Comparison of ENCODE assay signal across 1 cellular context in genomic region chr10:88991900-88992237, GRCh38.
TF ChIP-seq lines count a peak whose summit lies in the region.

No MANE protein-coding gene starts in this region.

TF ChIP-seq in HEK293, 187 proteins besides CTCF, POLR2A, EP300 and RAD21 (continued from another document and continues in another):
- TF ChIP-seq ZNF626 (tag by site-specific recombination; IDR thresholded peaks at IDR 0.05) (0 out of 2 replicates have a peak, but pooled peaks have one; percentile 3), ZNF555 (tag by site-specific recombination; conservative IDR thresholded peaks at IDR 0.05) (no peak), ZNF664 (tag by site-specific recombination; IDR thresholded peaks at IDR 0.05) (peak; percentile 59), BCL6B (tag by site-specific recombination; IDR thresholded peaks at IDR 0.05) (no peak), ZNF670 (tag by site-specific recombination; IDR thresholded peaks at IDR 0.05; ENCODE audit: low read depth) (no peak), ZNF596 (tag by site-specific recombination; IDR thresholded peaks at IDR 0.05) (no peak), ZNF768 (tag by site-specific recombination; IDR thresholded peaks at IDR 0.05) (peak; percentile 100), SCRT2 (tag by site-specific recombination; IDR thresholded peaks at IDR 0.05) (no peak), ZNF350 (tag by site-specific recombination; IDR thresholded peaks at IDR 0.05) (no peak), ZNF155 (tag by site-specific recombination; IDR thresholded peaks at IDR 0.05) (no peak), ZNF707 (tag by site-specific recombination; IDR thresholded peaks at IDR 0.05) (no peak), ZNF571 (tag by site-specific recombination; IDR thresholded peaks at IDR 0.05) (no peak), ZNF580 (tag by site-specific recombination; IDR thresholded peaks at IDR 0.05) (peak; percentile 93), ZNF223 (tag by site-specific recombination; IDR thresholded peaks at IDR 0.05) (no peak), ZNF24 (tag by site-specific recombination; IDR thresholded peaks at IDR 0.05) (no peak), ZNF292 (tag by site-specific recombination; IDR thresholded peaks at IDR 0.05; ENCODE audit: borderline replicate concordance, low read depth) (no peak), PRDM1 (tag by site-specific recombination; IDR thresholded peaks at IDR 0.05) (no peak), ZBTB17 (tag by site-specific recombination; IDR thresholded peaks at IDR 0.05) (peak; percentile 61; the same call in 1 of the 2 replicates), ZNF239 (tag by site-specific recombination; IDR thresholded peaks at IDR 0.05) (no peak), ZBTB8A (tag by site-specific recombination; IDR thresholded peaks at IDR 0.05) (no peak), ZNF529 (tag by site-specific recombination; IDR thresholded peaks at IDR 0.05; ENCODE audit: insufficient replicate concordance) (no peak), ZIC2 (tag by site-specific recombination; IDR thresholded peaks at IDR 0.05) (no peak), HOXA7 (CRISPR knock-in tag; IDR thresholded peaks at IDR 0.05; ENCODE audit: borderline replicate concordance) (no peak), KLF10 (tag by site-specific recombination; IDR thresholded peaks at IDR 0.05) (no peak), KLF8 (tag by site-specific recombination; IDR thresholded peaks at IDR 0.05) (no peak), ZBTB48 (tag by site-specific recombination; IDR thresholded peaks at IDR 0.05) (no peak), INSM2 (tag by site-specific recombination; IDR thresholded peaks at IDR 0.05) (no peak), AEBP2 (tag by site-specific recombination; IDR thresholded peaks at IDR 0.05; ENCODE audit: borderline replicate concordance) (no peak), ZFP3 (tag by site-specific recombination; IDR thresholded peaks at IDR 0.05; ENCODE audit: low read depth) (peak; percentile 4; the same call in 1 of the 2 replicates), BCL11B (tag by site-specific recombination; IDR thresholded peaks at IDR 0.05; ENCODE audit: low read depth) (no peak), ZNF623 (tag by site-specific recombination; IDR thresholded peaks at IDR 0.05) (no peak), ZNF747 (tag by site-specific recombination; IDR thresholded peaks at IDR 0.05) (no peak), GFI1B (tag by site-specific recombination; IDR thresholded peaks at IDR 0.05) (no peak), ZNF114 (tag by site-specific recombination; IDR thresholded peaks at IDR 0.05) (no peak), MZF1 (tag by site-specific recombination; IDR thresholded peaks at IDR 0.05; ENCODE audit: borderline replicate concordance) (peak; percentile 93), ZSCAN16 (tag by site-specific recombination; IDR thresholded peaks at IDR 0.05) (0 out of 2 replicates have a peak, but pooled peaks have one; percentile 43), ZNF335 (tag by site-specific recombination; conservative IDR thresholded peaks at IDR 0.05) (no peak), ZNF585B (tag by site-specific recombination; IDR thresholded peaks at IDR 0.05) (no peak), ZNF548 (tag by site-specific recombination; IDR thresholded peaks at IDR 0.05) (no peak), ZNF510 (tag by site-specific recombination; IDR thresholded peaks at IDR 0.05; ENCODE audit: insufficient replicate concordance) (no peak), ZNF274 (IDR thresholded peaks at IDR 0.05; ENCODE audit: low read length) (no peak), ZNF274 (tag by site-specific recombination; IDR thresholded peaks at IDR 0.05; ENCODE audit: borderline replicate concordance) (no peak), YY1 (tag by site-specific recombination; IDR thresholded peaks at IDR 0.05) (peak; percentile 47; the same call in 1 of the 2 replicates), TRIM28 (IDR thresholded peaks at IDR 0.05; ENCODE audit: borderline replicate concordance, low read length) (peak; percentile 41; the same call in 1 of the 2 replicates), KLF17 (tag by site-specific recombination; IDR thresholded peaks at IDR 0.05) (no peak), SETDB1 (IDR thresholded peaks at IDR 0.05; ENCODE audit: insufficient read length, low read length) (no peak), SP2 (tag by site-specific recombination; IDR thresholded peaks at IDR 0.05) (no peak), ZNF843 (tag by site-specific recombination; IDR thresholded peaks at IDR 0.05) (0 out of 2 replicates have a peak, but pooled peaks have one; percentile 36)
- TF ChIP-seq, protein P1, sequence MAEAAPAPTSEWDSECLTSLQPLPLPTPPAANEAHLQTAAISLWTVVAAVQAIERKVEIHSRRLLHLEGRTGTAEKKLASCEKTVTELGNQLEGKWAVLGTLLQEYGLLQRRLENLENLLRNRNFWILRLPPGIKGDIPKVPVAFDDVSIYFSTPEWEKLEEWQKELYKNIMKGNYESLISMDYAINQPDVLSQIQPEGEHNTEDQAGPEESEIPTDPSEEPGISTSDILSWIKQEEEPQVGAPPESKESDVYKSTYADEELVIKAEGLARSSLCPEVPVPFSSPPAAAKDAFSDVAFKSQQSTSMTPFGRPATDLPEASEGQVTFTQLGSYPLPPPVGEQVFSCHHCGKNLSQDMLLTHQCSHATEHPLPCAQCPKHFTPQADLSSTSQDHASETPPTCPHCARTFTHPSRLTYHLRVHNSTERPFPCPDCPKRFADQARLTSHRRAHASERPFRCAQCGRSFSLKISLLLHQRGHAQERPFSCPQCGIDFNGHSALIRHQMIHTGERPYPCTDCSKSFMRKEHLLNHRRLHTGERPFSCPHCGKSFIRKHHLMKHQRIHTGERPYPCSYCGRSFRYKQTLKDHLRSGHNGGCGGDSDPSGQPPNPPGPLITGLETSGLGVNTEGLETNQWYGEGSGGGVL (tag by site-specific recombination; IDR thresholded peaks at IDR 0.05): no peak
- TF ChIP-seq, protein P2, sequence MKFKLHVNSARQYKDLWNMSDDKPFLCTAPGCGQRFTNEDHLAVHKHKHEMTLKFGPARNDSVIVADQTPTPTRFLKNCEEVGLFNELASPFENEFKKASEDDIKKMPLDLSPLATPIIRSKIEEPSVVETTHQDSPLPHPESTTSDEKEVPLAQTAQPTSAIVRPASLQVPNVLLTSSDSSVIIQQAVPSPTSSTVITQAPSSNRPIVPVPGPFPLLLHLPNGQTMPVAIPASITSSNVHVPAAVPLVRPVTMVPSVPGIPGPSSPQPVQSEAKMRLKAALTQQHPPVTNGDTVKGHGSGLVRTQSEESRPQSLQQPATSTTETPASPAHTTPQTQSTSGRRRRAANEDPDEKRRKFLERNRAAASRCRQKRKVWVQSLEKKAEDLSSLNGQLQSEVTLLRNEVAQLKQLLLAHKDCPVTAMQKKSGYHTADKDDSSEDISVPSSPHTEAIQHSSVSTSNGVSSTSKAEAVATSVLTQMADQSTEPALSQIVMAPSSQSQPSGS (tag by site-specific recombination; IDR thresholded peaks at IDR 0.05; ENCODE audit: low read depth): no peak
- TF ChIP-seq, protein P3, sequence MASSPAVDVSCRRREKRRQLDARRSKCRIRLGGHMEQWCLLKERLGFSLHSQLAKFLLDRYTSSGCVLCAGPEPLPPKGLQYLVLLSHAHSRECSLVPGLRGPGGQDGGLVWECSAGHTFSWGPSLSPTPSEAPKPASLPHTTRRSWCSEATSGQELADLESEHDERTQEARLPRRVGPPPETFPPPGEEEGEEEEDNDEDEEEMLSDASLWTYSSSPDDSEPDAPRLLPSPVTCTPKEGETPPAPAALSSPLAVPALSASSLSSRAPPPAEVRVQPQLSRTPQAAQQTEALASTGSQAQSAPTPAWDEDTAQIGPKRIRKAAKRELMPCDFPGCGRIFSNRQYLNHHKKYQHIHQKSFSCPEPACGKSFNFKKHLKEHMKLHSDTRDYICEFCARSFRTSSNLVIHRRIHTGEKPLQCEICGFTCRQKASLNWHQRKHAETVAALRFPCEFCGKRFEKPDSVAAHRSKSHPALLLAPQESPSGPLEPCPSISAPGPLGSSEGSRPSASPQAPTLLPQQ (tag by site-specific recombination; IDR thresholded peaks at IDR 0.05): 0 out of 2 replicates have a peak, but pooled peaks have one; percentile 23
- TF ChIP-seq, protein P4, sequence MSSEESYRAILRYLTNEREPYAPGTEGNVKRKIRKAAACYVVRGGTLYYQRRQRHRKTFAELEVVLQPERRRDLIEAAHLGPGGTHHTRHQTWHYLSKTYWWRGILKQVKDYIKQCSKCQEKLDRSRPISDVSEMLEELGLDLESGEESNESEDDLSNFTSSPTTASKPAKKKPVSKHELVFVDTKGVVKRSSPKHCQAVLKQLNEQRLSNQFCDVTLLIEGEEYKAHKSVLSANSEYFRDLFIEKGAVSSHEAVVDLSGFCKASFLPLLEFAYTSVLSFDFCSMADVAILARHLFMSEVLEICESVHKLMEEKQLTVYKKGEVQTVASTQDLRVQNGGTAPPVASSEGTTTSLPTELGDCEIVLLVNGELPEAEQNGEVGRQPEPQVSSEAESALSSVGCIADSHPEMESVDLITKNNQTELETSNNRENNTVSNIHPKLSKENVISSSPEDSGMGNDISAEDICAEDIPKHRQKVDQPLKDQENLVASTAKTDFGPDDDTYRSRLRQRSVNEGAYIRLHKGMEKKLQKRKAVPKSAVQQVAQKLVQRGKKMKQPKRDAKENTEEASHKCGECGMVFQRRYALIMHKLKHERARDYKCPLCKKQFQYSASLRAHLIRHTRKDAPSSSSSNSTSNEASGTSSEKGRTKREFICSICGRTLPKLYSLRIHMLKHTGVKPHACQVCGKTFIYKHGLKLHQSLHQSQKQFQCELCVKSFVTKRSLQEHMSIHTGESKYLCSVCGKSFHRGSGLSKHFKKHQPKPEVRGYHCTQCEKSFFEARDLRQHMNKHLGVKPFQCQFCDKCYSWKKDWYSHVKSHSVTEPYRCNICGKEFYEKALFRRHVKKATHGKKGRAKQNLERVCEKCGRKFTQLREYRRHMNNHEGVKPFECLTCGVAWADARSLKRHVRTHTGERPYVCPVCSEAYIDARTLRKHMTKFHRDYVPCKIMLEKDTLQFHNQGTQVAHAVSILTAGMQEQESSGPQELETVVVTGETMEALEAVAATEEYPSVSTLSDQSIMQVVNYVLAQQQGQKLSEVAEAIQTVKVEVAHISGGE (tag by site-specific recombination; conservative IDR thresholded peaks at IDR 0.05; ENCODE audit: low read depth): no peak
- TF ChIP-seq, protein P5, sequence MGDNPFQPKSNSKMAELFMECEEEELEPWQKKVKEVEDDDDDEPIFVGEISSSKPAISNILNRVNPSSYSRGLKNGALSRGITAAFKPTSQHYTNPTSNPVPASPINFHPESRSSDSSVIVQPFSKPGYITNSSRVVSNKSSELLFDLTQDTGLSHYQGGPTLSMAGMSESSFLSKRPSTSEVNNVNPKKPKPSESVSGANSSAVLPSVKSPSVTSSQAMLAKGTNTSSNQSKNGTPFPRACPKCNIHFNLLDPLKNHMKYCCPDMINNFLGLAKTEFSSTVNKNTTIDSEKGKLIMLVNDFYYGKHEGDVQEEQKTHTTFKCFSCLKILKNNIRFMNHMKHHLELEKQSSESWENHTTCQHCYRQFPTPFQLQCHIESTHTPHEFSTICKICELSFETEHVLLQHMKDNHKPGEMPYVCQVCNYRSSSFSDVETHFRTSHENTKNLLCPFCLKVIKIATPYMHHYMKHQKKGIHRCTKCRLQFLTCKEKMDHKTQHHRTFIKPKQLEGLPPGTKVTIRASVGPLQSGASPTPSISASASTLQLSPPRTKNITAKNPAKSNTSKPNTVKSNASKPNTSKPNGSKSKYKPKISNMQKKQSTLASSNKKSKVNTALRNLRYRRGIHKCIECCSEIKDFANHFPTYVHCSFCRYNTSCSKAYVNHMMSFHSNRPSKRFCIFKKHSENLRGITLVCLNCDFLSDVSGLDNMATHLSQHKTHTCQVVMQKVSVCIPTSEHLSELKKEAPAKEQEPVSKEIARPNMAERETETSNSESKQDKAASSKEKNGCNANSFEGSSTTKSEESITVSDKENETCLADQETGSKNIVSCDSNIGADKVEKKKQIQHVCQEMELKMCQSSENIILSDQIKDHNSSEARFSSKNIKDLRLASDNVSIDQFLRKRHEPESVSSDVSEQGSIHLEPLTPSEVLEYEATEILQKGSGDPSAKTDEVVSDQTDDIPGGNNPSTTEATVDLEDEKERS (tag by site-specific recombination; IDR thresholded peaks at IDR 0.05): no peak
